Comparison of ENCODE assay signal across 7 cellular contexts in the genomic region with DNA sequence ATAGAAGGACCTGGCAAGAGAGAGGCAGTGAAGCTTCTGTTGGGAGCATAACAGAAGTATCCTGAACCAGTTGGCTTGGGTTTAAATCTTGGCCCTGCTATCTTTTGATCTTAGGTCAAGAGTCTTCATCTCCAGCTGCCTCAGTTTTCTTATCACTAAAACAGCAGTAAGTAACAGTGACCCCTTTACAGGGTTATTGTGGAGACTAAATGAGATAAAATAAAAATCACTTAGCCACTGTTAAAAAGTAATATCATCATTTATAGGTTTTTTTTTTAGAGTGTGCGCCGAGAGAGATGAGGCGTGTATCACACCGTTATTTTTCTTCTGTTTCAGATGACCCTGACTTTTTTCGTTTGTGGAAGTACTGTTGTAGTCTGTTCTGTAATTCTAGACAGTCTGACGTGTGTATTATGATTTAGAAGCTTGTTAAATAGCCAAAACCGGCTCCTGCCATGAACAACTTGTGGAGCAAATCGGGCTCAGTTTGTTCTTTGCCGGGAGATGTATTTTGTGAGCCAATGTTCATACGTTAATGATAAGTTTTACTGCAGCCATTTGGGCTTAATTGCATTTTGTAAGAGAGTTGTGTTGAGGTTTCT. TPM values are rescaled to one million over a fixed set of nuclear protein-coding genes. Genes with fewer than 3 reads are reported as not detected.
DNase-seq lines count a peak whose midpoint lies in the region; ATAC-seq and TF ChIP-seq lines count a peak whose summit lies in the region.

No MANE protein-coding gene starts in this region.

- H3K36me3 ChIP-seq in HEK293 (ENCODE audit: control insufficient read depth in 2 of 2, insufficient read depth in 1 of 2, low read length in 2 of 2), result peaks cover 17 to 40% of the 10 kb centered on the region in 2 experiments; a peak in 2 of 3 replicates

- peaks cover 31% of the 10 kb centered on the region for H3K4me1 Mint-ChIP-seq in activated CD4-positive, alpha-beta memory T cell treated with anti-CD3 and anti-CD28 coated beads for 36 hours (ENCODE audit: low read depth)

- H3K27me3 ChIP-seq in right cardiac atrium (ENCODE audit: control insufficient read depth, insufficient read depth), result no peaks in the 10 kb centered on the region

- H3K9me3 ChIP-seq in HEK293 (ENCODE audit: control insufficient read depth, insufficient read depth, low read depth, low read length) (no peaks in the 10 kb centered on the region), right cardiac atrium (ENCODE audit: control insufficient read depth, low read length) (no peaks in the 10 kb centered on the region)

- peaks cover 24% of the 10 kb centered on the region for H3K36me3 Mint-ChIP-seq in activated CD4-positive, alpha-beta memory T cell treated with anti-CD3 and anti-CD28 coated beads for 36 hours

- intact Hi-C loops in activated CD4-positive, alpha-beta memory T cell treated with anti-CD3 and anti-CD28 coated beads for 36 hours (cut with micrococcal nuclease), result loop anchor here (2.0 kb wide), 1 partner anchor 59 kb away; no protein-coding TSS in a partner anchor
- intact Hi-C loops in right cardiac atrium (cut with DNase I), result loop anchor here in 1 of 4 donors (10.0 kb wide), 1 partner anchor 59 kb away; no protein-coding TSS in a partner anchor

- DNase-seq in activated CD4-positive, alpha-beta memory T cell treated with anti-CD3 and anti-CD28 coated beads for 36 hours, result no peak
- DNase-seq in right cardiac atrium (no peak), AG08395 (ENCODE audit: low spot score) (no peak), occipital lobe (lab: John Stamatoyannopoulos, UW) (no peak)

- peak overlapping the region; percentile 99 for H3K4me3 Mint-ChIP-seq in activated CD4-positive, alpha-beta memory T cell treated with anti-CD3 and anti-CD28 coated beads for 36 hours

- CTCF ChIA-PET in HEK293 (lab: Yijun Ruan, JAX), result interaction anchor here (0.6 to 2.6 kb wide), 12 partner anchors 9 to 342 kb away, joined by 3 to 24 read pairs (median 4); a partner anchor contains a TSS
- CTCF ChIA-PET in activated CD4-positive, alpha-beta memory T cell treated with anti-CD3 and anti-CD28 coated beads for 36 hours (lab: Charles Lee), result interaction anchor here (0.8 to 3.0 kb wide), 8 partner anchors 18 to 344 kb away, joined by 3 to 19 read pairs (median 6); a partner anchor contains a TSS

- TF ChIP-seq CTCF in HEK293 (tag by site-specific recombination; IDR thresholded peaks at IDR 0.05), result no peak

- WGBS in right cardiac atrium, result 10% methylated on average over 10 of the region's 10 CpGs

- peak overlapping the region; percentile 100 for H3K27ac Mint-ChIP-seq in activated CD4-positive, alpha-beta memory T cell treated with anti-CD3 and anti-CD28 coated beads for 36 hours

- H3K27me3 Mint-ChIP-seq in activated CD4-positive, alpha-beta memory T cell treated with anti-CD3 and anti-CD28 coated beads for 36 hours, result no peaks in the 10 kb centered on the region

- H3K27ac ChIP-seq in HEK293 (ENCODE audit: extremely low read depth, low read depth, low read length) (peak overlapping the region; percentile 76; the same call in 1 of the 2 replicates), right cardiac atrium (ENCODE audit: low read length) (peak overlapping the region; percentile 84), skin epidermis (peak overlapping the region in 19 of 21 experiments; percentile 86 to 100 (median 95))

- no peaks in the 10 kb centered on the region for H3K9me3 Mint-ChIP-seq in activated CD4-positive, alpha-beta memory T cell treated with anti-CD3 and anti-CD28 coated beads for 36 hours

- H3K4me3 ChIP-seq in HEK293 (ENCODE audit: low read depth, low read length), result peak overlapping the region; percentile 98
- H3K4me3 ChIP-seq in right cardiac atrium (ENCODE audit: low read length), result peak overlapping the region; percentile 53
- H3K4me3 ChIP-seq in skin epidermis, result peak overlapping the region; percentile 64 to 88 (median 77)

- no peak for ATAC-seq in right cardiac atrium
- ATAC-seq in GM19467 (IDR thresholded peaks at IDR 0.05; ENCODE audit: unreplicated experiment), result no peak

- H3K4me1 ChIP-seq in HEK293 (ENCODE audit: control insufficient read depth, insufficient read depth, low read length) (no peaks in the 10 kb centered on the region), right cardiac atrium (ENCODE audit: control insufficient read depth, insufficient read depth, low read length) (no peaks in the 10 kb centered on the region)

- POLR2A ChIA-PET in HEK293 (lab: Yijun Ruan, JAX), result interaction anchor here (1.2 to 2.2 kb wide), 4 partner anchors 28 to 76 kb away, joined by 3 to 24 read pairs (median 8); a partner anchor contains a TSS
- POLR2A ChIA-PET in activated CD4-positive, alpha-beta memory T cell treated with anti-CD3 and anti-CD28 coated beads for 36 hours (lab: Charles Lee), result interaction anchor here (0.6 to 3.7 kb wide), 8 partner anchors 9 to 141 kb away, joined by 3 to 35 read pairs (median 9); a partner anchor contains a TSS

TF ChIP-seq in HEK293, 187 proteins besides CTCF, POLR2A, EP300 and RAD21:
- TF ChIP-seq ZNF10 (tag by site-specific recombination; IDR thresholded peaks at IDR 0.05) (0 out of 2 replicates have a peak, but pooled peaks have one; percentile 21), SCRT1 (tag by site-specific recombination; IDR thresholded peaks at IDR 0.05; ENCODE audit: borderline replicate concordance) (peak; percentile 65; the same call in 1 of the 2 replicates), ZNF571 (tag by site-specific recombination; IDR thresholded peaks at IDR 0.05) (no peak), SCRT2 (tag by site-specific recombination; IDR thresholded peaks at IDR 0.05) (peak; percentile 65; the same call in 1 of the 2 replicates), ZNF660 (tag by site-specific recombination; IDR thresholded peaks at IDR 0.05) (peak; percentile 85; the same call in 1 of the 2 replicates), ZNF302 (tag by site-specific recombination; IDR thresholded peaks at IDR 0.05; ENCODE audit: low read depth) (no peak)
- TF ChIP-seq, protein P1, sequence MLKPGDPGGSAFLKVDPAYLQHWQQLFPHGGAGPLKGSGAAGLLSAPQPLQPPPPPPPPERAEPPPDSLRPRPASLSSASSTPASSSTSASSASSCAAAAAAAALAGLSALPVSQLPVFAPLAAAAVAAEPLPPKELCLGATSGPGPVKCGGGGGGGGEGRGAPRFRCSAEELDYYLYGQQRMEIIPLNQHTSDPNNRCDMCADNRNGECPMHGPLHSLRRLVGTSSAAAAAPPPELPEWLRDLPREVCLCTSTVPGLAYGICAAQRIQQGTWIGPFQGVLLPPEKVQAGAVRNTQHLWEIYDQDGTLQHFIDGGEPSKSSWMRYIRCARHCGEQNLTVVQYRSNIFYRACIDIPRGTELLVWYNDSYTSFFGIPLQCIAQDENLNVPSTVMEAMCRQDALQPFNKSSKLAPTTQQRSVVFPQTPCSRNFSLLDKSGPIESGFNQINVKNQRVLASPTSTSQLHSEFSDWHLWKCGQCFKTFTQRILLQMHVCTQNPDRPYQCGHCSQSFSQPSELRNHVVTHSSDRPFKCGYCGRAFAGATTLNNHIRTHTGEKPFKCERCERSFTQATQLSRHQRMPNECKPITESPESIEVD (tag by site-specific recombination; IDR thresholded peaks at IDR 0.05), result peak; percentile 21; the same call in 1 of the 2 replicates
- TF ChIP-seq, protein P2, sequence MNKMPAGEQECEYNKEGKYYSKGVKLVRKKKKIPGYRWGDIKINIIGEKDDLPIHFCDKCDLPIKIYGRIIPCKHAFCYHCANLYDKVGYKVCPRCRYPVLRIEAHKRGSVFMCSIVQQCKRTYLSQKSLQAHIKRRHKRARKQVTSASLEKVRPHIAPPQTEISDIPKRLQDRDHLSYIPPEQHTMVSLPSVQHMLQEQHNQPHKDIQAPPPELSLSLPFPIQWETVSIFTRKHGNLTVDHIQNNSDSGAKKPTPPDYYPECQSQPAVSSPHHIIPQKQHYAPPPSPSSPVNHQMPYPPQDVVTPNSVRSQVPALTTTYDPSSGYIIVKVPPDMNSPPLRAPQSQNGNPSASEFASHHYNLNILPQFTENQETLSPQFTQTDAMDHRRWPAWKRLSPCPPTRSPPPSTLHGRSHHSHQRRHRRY (tag by site-specific recombination; IDR thresholded peaks at IDR 0.05), result no peak

RNA-seq across cellular contexts. Expression of a gene that starts 1.2 kb away (rescaled TPM):
- 100 to 1,000 TPM; 135 to 138 TPM for total RNA-seq in activated CD4-positive, alpha-beta memory T cell treated with anti-CD3 and anti-CD28 coated beads for 36 hours
- total RNA-seq in right cardiac atrium, result 10 to 100 TPM; 66.3 to 85.5 (median 77.3) TPM
- 32.6 TPM for polyA plus RNA-seq in right cardiac atrium
- total RNA-seq in occipital lobe, result 80.6 TPM
